In the genomic region with DNA sequence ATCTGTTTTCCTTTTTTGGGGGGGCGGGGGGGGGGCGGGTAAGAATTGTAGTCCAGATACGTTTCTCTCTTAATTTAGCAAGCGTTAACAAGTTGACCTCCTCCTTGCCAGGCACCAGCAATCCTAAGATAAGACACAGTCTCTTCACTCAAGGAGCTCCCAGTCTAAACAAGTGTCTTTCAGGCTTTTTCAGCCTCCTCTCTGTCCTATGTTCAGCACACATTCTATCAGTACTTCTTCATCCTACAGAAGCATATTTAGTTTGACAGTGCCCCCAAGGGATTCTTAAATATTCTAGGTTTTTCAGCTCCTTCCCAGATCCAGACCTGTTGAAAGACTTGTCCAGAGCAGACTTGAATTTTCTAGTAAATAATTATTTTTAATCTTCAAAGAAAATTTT, we compare ENCODE assay signal across 9 cellular contexts. TPM values are rescaled to one million over a fixed set of nuclear protein-coding genes. Genes with fewer than 3 reads are reported as not detected.
DNase-seq lines count a peak whose midpoint lies in the region; TF ChIP-seq lines count a peak whose summit lies in the region.
"Had no signal": no experiment of that assay in that cellular context is flagged by ENCODE, and none has a peak within 500 bp of the region (broad histone marks: within the 10 kb centered on the region; RNA-seq: fewer than 3 reads in every experiment).

No MANE protein-coding gene starts in this region.

- H3K4me1 ChIP-seq in esophagus squamous epithelium (peaks cover 14 to 77% (median 41%) of the 10 kb centered on the region in 3 donors), skeletal muscle satellite cell (ENCODE audit: control insufficient read depth, insufficient read depth, low read length) (peaks cover 49% of the 10 kb centered on the region)

- H3K4me3 ChIP-seq in SK-N-MC (peak overlapping the region; percentile 39; the same call in 1 of the 2 replicates), esophagus squamous epithelium (peak overlapping the region; percentile 77 to 97 (median 96)), skeletal muscle satellite cell (ENCODE audit: low read length) (peak overlapping the region; percentile 96)

- intact Hi-C loops in esophagus squamous epithelium (cut with DNase I): loop anchor here (10.0 kb wide), 1 partner anchor 90 kb away; no protein-coding TSS in a partner anchor

- TF ChIP-seq POLR2A in esophagus squamous epithelium (IDR thresholded peaks at IDR 0.05): no peak

- H3K4me2 ChIP-seq in skeletal muscle satellite cell (ENCODE audit: low read length): peak overlapping the region; percentile 77

- H3K9me3 ChIP-seq in SK-N-MC (ENCODE audit: low read depth, low read length): no peaks in the 10 kb centered on the region
- no peaks in the 10 kb centered on the region for H3K9me3 ChIP-seq in esophagus squamous epithelium
- no peaks in the 10 kb centered on the region for H3K9me3 ChIP-seq in skeletal muscle satellite cell (replicated peaks; ENCODE audit: low read length)

- peak overlapping the region; percentile 52; the same call in 1 of the 2 replicates for H3K27ac ChIP-seq in SK-N-MC
- peak overlapping the region; percentile 59 to 100 (median 99) for H3K27ac ChIP-seq in esophagus squamous epithelium

- no peak for TF ChIP-seq CTCF in esophagus squamous epithelium (IDR thresholded peaks at IDR 0.05)

- no peaks in the 10 kb centered on the region for H3K27me3 ChIP-seq in esophagus squamous epithelium
- no peaks in the 10 kb centered on the region for H3K27me3 ChIP-seq in skeletal muscle satellite cell (ENCODE audit: control insufficient read depth, insufficient read depth, low read length)

- no peak overlapping the region for H3K9ac ChIP-seq in SK-N-MC (ENCODE audit: insufficient read length)
- peak overlapping the region; percentile 99 for H3K9ac ChIP-seq in skeletal muscle satellite cell (ENCODE audit: low read depth, low read length)

- H3K36me3 ChIP-seq in SK-N-MC (ENCODE audit: insufficient read depth, low read length): no peaks in the 10 kb centered on the region
- peaks cover 0 to 11% (median 0%) of the 10 kb centered on the region in 3 donors for H3K36me3 ChIP-seq in esophagus squamous epithelium
- H3K36me3 ChIP-seq in skeletal muscle satellite cell (ENCODE audit: insufficient read depth, low read length): peaks cover 4% of the 10 kb centered on the region

- WGBS in esophagus squamous epithelium, 2 donors: 19 to 29% methylated on average over 3 of the region's 4 CpGs

- peak; percentile 32 for DNase-seq in SIG-M5 treated with dmso at 0.1 percent for 504 hours (lab: John Stamatoyannopoulos, UW; ENCODE audit: unreplicated experiment)
- DNase-seq in SIG-M5 (lab: John Stamatoyannopoulos, UW): no peak
- DNase-seq in SK-N-MC (ENCODE audit: low read depth, low spot score): no peak
- no peak for DNase-seq in esophagus squamous epithelium (lab: John Stamatoyannopoulos, UW)
- DNase-seq in DMS79 (lab: John Stamatoyannopoulos, UW): no peak
- no peak for DNase-seq in hepatic stellate cell (ENCODE audit: low spot score)
- DNase-seq in NCI-H2196 (lab: John Stamatoyannopoulos, UW; ENCODE audit: unreplicated experiment): no peak
- DNase-seq: MV-4-11 had no signal

RNA-seq across cellular contexts. Expression of gene PPP1CB, which starts 2.7 kb away (rescaled TPM):
- 100 to 1,000 TPM; 141 to 315 (median 195) TPM for total RNA-seq in esophagus squamous epithelium
- total RNA-seq in skeletal muscle satellite cell (2012; rRNA removed): 125 and 151 TPM in 2 replicates

RNA-seq across cellular contexts. Expression of gene SPDYA, which starts 56.3 kb away (rescaled TPM):
- total RNA-seq in esophagus squamous epithelium: 1 to 10 TPM in 2 of 4 donors, under 1 TPM in 1, not detected in 1; 0.97 to 1.7 (median 1.4) TPM
- 0.44 and 1.0 TPM in 2 replicates for total RNA-seq in skeletal muscle satellite cell (2012; rRNA removed)

Comparison
In these comparisons a context has a peak if more than half of its experiments do, and no peak if none do; other contexts are left out.
1. H3K4me3 ChIP-seq: peak in every context shown above with its lines; median percentile 96 in esophagus squamous epithelium; 96 in skeletal muscle satellite cell; 39 in SK-N-MC.